ENCODE assay signal across 1 cellular context in genomic region chr11:78427615-78428272, GRCh38.
TF ChIP-seq lines count a peak whose summit lies in the region.

No MANE protein-coding gene starts in this region.

TF ChIP-seq in GM12878, 131 proteins besides CTCF, POLR2A, EP300 and RAD21 (continued from another document and continues in another):
- TF ChIP-seq ZBTB40 (IDR thresholded peaks at IDR 0.05; ENCODE audit: borderline replicate concordance) (no peak), TAF1 (IDR thresholded peaks at IDR 0.05; ENCODE audit: borderline replicate concordance, low read depth, low read length) (no peak), PRDM15 (CRISPR knock-in tag; IDR thresholded peaks at IDR 0.05) (no peak), EED (IDR thresholded peaks at IDR 0.05; ENCODE audit: low read depth) (peak; percentile 85), USF1 (IDR thresholded peaks at IDR 0.05; ENCODE audit: borderline replicate concordance, extremely low read length, insufficient read depth, low read depth, low read length) (no peak), PKNOX1 (IDR thresholded peaks at IDR 0.05) (no peak), SMC3 (IDR thresholded peaks at IDR 0.05; ENCODE audit: borderline replicate concordance, low read length) (no peak), ESRRA (IDR thresholded peaks at IDR 0.05; ENCODE audit: low read length) (no peak), RB1 (IDR thresholded peaks at IDR 0.05; ENCODE audit: borderline replicate concordance) (no peak), SREBF1 (IDR thresholded peaks at IDR 0.05; ENCODE audit: low read length) (no peak), KLF5 (IDR thresholded peaks at IDR 0.05; ENCODE audit: partially characterized antibody) (no peak), IRF4 (IDR thresholded peaks at IDR 0.05; ENCODE audit: low read depth, low read length) (peak; percentile 47; the same call in 1 of the 2 replicates), MAX (IDR thresholded peaks at IDR 0.05; ENCODE audit: low read depth, low read length) (no peak), RBBP5 (conservative IDR thresholded peaks at IDR 0.05) (no peak), E2F8 (IDR thresholded peaks at IDR 0.05; ENCODE audit: low read depth, partially characterized antibody) (no peak), ZNF274 (IDR thresholded peaks at IDR 0.05; ENCODE audit: insufficient read depth, insufficient read length) (no peak), NRF1 (conservative IDR thresholded peaks at IDR 0.05; ENCODE audit: low read depth, low read length) (no peak), RCOR1 (conservative IDR thresholded peaks at IDR 0.05; ENCODE audit: low read depth, low read length) (no peak), ZBTB11 (CRISPR knock-in tag; IDR thresholded peaks at IDR 0.05) (no peak), LARP7 (IDR thresholded peaks at IDR 0.05) (no peak), IKZF2 (IDR thresholded peaks at IDR 0.05) (peak; percentile 33 to 52; a peak in 1 of 4 replicates), ZSCAN29 (IDR thresholded peaks at IDR 0.05) (no peak), CEBPB (IDR thresholded peaks at IDR 0.05; ENCODE audit: borderline replicate concordance in 1 of 2, low read depth in 2 of 2, low read length in 2 of 2) (no peak), BCLAF1 (IDR thresholded peaks at IDR 0.05) (no peak), ZBTB33 (IDR thresholded peaks at IDR 0.05) (no peak), GABPA (IDR thresholded peaks at IDR 0.05; ENCODE audit: low read depth) (no peak), YY1 (IDR thresholded peaks at IDR 0.05; ENCODE audit: low read depth, low read length) (peak; percentile 42; the same call in 1 of the 2 replicates), MXI1 (IDR thresholded peaks at IDR 0.05; ENCODE audit: low read depth, low read length) (no peak), MYC (IDR thresholded peaks at IDR 0.05; ENCODE audit: insufficient read depth, insufficient read length, insufficient replicate concordance, low read length, severe bottlenecking) (no peak), TCF12 (IDR thresholded peaks at IDR 0.05; ENCODE audit: low read depth, low read length) (no peak), WRNIP1 (IDR thresholded peaks at IDR 0.05; ENCODE audit: borderline replicate concordance, low read depth, low read length) (no peak), NR2C1 (IDR thresholded peaks at IDR 0.05) (no peak), ZNF207 (IDR thresholded peaks at IDR 0.05; ENCODE audit: borderline replicate concordance) (no peak), YBX1 (IDR thresholded peaks at IDR 0.05) (no peak), CHD4 (IDR thresholded peaks at IDR 0.05) (no peak), BRCA1 (IDR thresholded peaks at IDR 0.05; ENCODE audit: low read depth, low read length) (no peak), SMAD5 (IDR thresholded peaks at IDR 0.05; ENCODE audit: low read depth) (no peak), MYB (IDR thresholded peaks at IDR 0.05; ENCODE audit: borderline replicate concordance, low read depth, low read length) (no peak), NR2C2 (IDR thresholded peaks at IDR 0.05; ENCODE audit: borderline replicate concordance, control insufficient read depth, insufficient read length, low read depth) (no peak), JUNB (IDR thresholded peaks at IDR 0.05) (peak; percentile 94)
